ENCODE assay signal across 13 cellular contexts in genomic region chr20:47456952-47457724, GRCh38. TPM values are rescaled to one million over a fixed set of nuclear protein-coding genes. Genes with fewer than 3 reads are reported as not detected.
DNase-seq lines count a peak whose midpoint lies in the region; ATAC-seq, FAIRE-seq and TF ChIP-seq lines count a peak whose summit lies in the region.
"Had no signal": no experiment of that assay in that cellular context is flagged by ENCODE, and none has a peak within 500 bp of the region (broad histone marks: within the 10 kb centered on the region; RNA-seq: fewer than 3 reads in every experiment).

No MANE protein-coding gene starts in this region.

- H3K4me3 ChIP-seq in SK-N-SH (ENCODE audit: low read depth in 2 of 2, low read length in 1 of 2) (no peak overlapping the region), Karpas-422 (ENCODE audit: low read length) (no peak overlapping the region)

- H3K79me2 ChIP-seq in SK-N-SH (ENCODE audit: insufficient read depth) (no peaks in the 10 kb centered on the region), Karpas-422 (ENCODE audit: low read length) (no peaks in the 10 kb centered on the region)

- no peaks in the 10 kb centered on the region for H3K4me1 ChIP-seq in SK-N-SH (ENCODE audit: control insufficient read depth in 1 of 2, insufficient read depth in 2 of 2, low read depth in 1 of 2, low read length in 1 of 2)
- no peaks in the 10 kb centered on the region for H3K4me1 ChIP-seq in Karpas-422 (ENCODE audit: low read length)

- H2AFZ ChIP-seq in SK-N-SH (ENCODE audit: low read depth) (no peak overlapping the region), Karpas-422 (ENCODE audit: low read length) (no peak overlapping the region)

- peaks cover 23% of the 10 kb centered on the region for H3F3A ChIP-seq in SK-N-SH (replicated peaks; ENCODE audit: insufficient read depth)

- no peak for FAIRE-seq in D721Med (lab: Jason Lieb, UNC)

- no peak; the same call in 1 of the 3 replicates for ATAC-seq in SK-N-SH treated with all-trans-retinoic acid at 6 μM for 48 hours

- H3K27me3 ChIP-seq in SK-N-SH (ENCODE audit: insufficient read depth) (no peaks in the 10 kb centered on the region), Karpas-422 (ENCODE audit: low read length) (no peaks in the 10 kb centered on the region)

- peak overlapping the region; percentile 89 for H3K27ac Mint-ChIP-seq in activated naive CD8-positive, alpha-beta T cell treated with anti-CD3 and anti-CD28 coated beads for 36 hours
- H3K27ac Mint-ChIP-seq: brain had no signal

- H3K27ac ChIP-seq in SK-N-SH (ENCODE audit: low read depth in 2 of 2, low read length in 1 of 2) (peak overlapping the region in 1 of 2 experiments; percentile 57; a peak in 2 of 4 replicates), Karpas-422 (ENCODE audit: low read length) (no peak overlapping the region)
- H3K27ac ChIP-seq: 22Rv1 had no signal

- DNase-seq in SK-N-SH (no peak), Karpas-422 (peak; percentile 20), kidney tubule cell (ENCODE audit: low spot score) (peak; percentile 94), GM13976 (ENCODE audit: low spot score) (no peak), D721Med (ENCODE audit: insufficient read length, low spot score) (no peak), NCI-H146 (lab: John Stamatoyannopoulos, UW) (no peak)
- peak; percentile 28 for DNase-seq in activated naive CD8-positive, alpha-beta T cell treated with anti-CD3 and anti-CD28 coated beads for 36 hours
- DNase-seq: Kasumi-1; NK-92 treated with Interleukin-12 subunit alpha and Interleukin-12 subunit beta, amount 100 ng/mL, for 24 hours; stimulated activated CD8-positive, alpha-beta memory T cell treated with anti-CD3 and anti-CD28 coated beads, Interleukin-4, amount 100 ng/mL, for 48 hours had no signal

- peak in 1 of 2 experiments; percentile 42; a peak in 1 of 4 replicates for TF ChIP-seq EP300 in SK-N-SH (IDR thresholded peaks at IDR 0.05; ENCODE audit: borderline replicate concordance in 1 of 2, low read depth in 1 of 2, low read length in 1 of 2)

- 69% methylated on average over 13 of the region's 13 CpGs for WGBS in SK-N-SH (ENCODE audit: low lambda C conversion rate)

- TF ChIP-seq CTCF in SK-N-SH (IDR thresholded peaks at IDR 0.05) (no peak), GM13976 (IDR thresholded peaks at IDR 0.05; ENCODE audit: borderline replicate concordance, control extremely low read depth, extremely low read depth, insufficient read depth, missing control alignments) (no peak), D721Med (IDR thresholded peaks at IDR 0.05; ENCODE audit: insufficient read depth, missing control alignments) (no peak)

- H3K9ac ChIP-seq in SK-N-SH: no peak overlapping the region
- H3K9ac ChIP-seq in Karpas-422 (ENCODE audit: low read length): no peak overlapping the region

- H3K9me2 ChIP-seq in SK-N-SH (no peaks in the 10 kb centered on the region), Karpas-422 (replicated peaks; ENCODE audit: insufficient read depth, low read length) (no peaks in the 10 kb centered on the region)

- H3K9me3 Mint-ChIP-seq in activated naive CD8-positive, alpha-beta T cell treated with anti-CD3 and anti-CD28 coated beads for 36 hours: peaks cover 15% of the 10 kb centered on the region

- no peaks in the 10 kb centered on the region for H3K27me3 Mint-ChIP-seq in activated naive CD8-positive, alpha-beta T cell treated with anti-CD3 and anti-CD28 coated beads for 36 hours

- H4K20me1 ChIP-seq in SK-N-SH (ENCODE audit: insufficient read depth): no peaks in the 10 kb centered on the region
- no peaks in the 10 kb centered on the region for H4K20me1 ChIP-seq in Karpas-422 (ENCODE audit: insufficient read depth, low read depth, low read length)

- in situ Hi-C loops in GM13976 (cut with MboI; ENCODE audit: low sequenced_read_pairs, unreplicated experiment): no loop called here

- H3K4me2 ChIP-seq in SK-N-SH (no peak overlapping the region), Karpas-422 (ENCODE audit: low read depth, low read length, poor library complexity, severe bottlenecking) (no peak overlapping the region)

- peaks cover 10% of the 10 kb centered on the region for H3K36me3 Mint-ChIP-seq in activated naive CD8-positive, alpha-beta T cell treated with anti-CD3 and anti-CD28 coated beads for 36 hours
- H3K36me3 Mint-ChIP-seq: brain had no signal

- TF ChIP-seq RAD21 in SK-N-SH (IDR thresholded peaks at IDR 0.05; ENCODE audit: low read length): no peak

- peaks cover 4% of the 10 kb centered on the region; the same call in 1 of the 2 replicates for H3K9me3 ChIP-seq in SK-N-SH
- H3K9me3 ChIP-seq in Karpas-422 (ENCODE audit: low read length): no peaks in the 10 kb centered on the region

- H3K4me1 Mint-ChIP-seq in activated naive CD8-positive, alpha-beta T cell treated with anti-CD3 and anti-CD28 coated beads for 36 hours: peaks cover 42% of the 10 kb centered on the region
- H3K4me1 Mint-ChIP-seq: brain had no signal

- CTCF ChIA-PET in SK-N-SH (lab: Yijun Ruan, JAX): interaction anchor here (1.0 kb wide), 1 partner anchor 73 kb away, joined by 4 read pairs; no protein-coding TSS in a partner anchor

- H3K36me3 ChIP-seq in SK-N-SH (replicated peaks in 1 of 2; ENCODE audit: control insufficient read depth in 1 of 2, insufficient read depth in 2 of 2, low read length in 1 of 2): no peaks in the 10 kb centered on the region
- no peaks in the 10 kb centered on the region for H3K36me3 ChIP-seq in Karpas-422 (ENCODE audit: insufficient read depth, low read length)

- peak overlapping the region; percentile 10 for H3K4me3 Mint-ChIP-seq in activated naive CD8-positive, alpha-beta T cell treated with anti-CD3 and anti-CD28 coated beads for 36 hours
- H3K4me3 Mint-ChIP-seq: brain had no signal

- POLR2A ChIA-PET in SK-N-SH (lab: Yijun Ruan, JAX): no interaction called here

TF ChIP-seq in SK-N-SH, 30 proteins besides CTCF, POLR2A, EP300 and RAD21 (continues in another document):
- TF ChIP-seq RXRA (IDR thresholded peaks at IDR 0.05; ENCODE audit: borderline replicate concordance, low read depth): peak; percentile 59; the same call in 1 of the 2 replicates
- TF ChIP-seq FOSL2 (IDR thresholded peaks at IDR 0.05; ENCODE audit: borderline replicate concordance, low read depth): peak; percentile 62
- TF ChIP-seq POLR2AphosphoS5 (IDR thresholded peaks at IDR 0.05; ENCODE audit: low read depth, low read length): no peak
- no peak for TF ChIP-seq YY1 (IDR thresholded peaks at IDR 0.05; ENCODE audit: low read depth)
- peak; percentile 58 for TF ChIP-seq PBX3 (IDR thresholded peaks at IDR 0.05)
- no peak for TF ChIP-seq CHD2 (IDR thresholded peaks at IDR 0.05; ENCODE audit: low read length, partially characterized antibody)
- no peak for TF ChIP-seq SMC3 (IDR thresholded peaks at IDR 0.05; ENCODE audit: low read depth, low read length)

TF ChIP-seq in SK-N-SH treated with all-trans-retinoic acid at 6 μM for 48 hours, 23 proteins besides CTCF, POLR2A, EP300 and RAD21 (continues in another document):
- TF ChIP-seq ARNTL (CRISPR knock-in tag; IDR thresholded peaks at IDR 0.05; ENCODE audit: borderline replicate concordance, low read depth) (no peak), CREB5 (CRISPR knock-in tag; IDR thresholded peaks at IDR 0.05; ENCODE audit: low read depth) (no peak), GLIS3 (CRISPR knock-in tag; IDR thresholded peaks at IDR 0.05) (no peak), ZFP3 (CRISPR knock-in tag; IDR thresholded peaks at IDR 0.05) (no peak), PATZ1 (CRISPR knock-in tag; IDR thresholded peaks at IDR 0.05; ENCODE audit: borderline replicate concordance) (no peak)

RNA-seq across cellular contexts. Expression of gene NCOA3, which starts 44.5 kb away (rescaled TPM):
- polyA plus RNA-seq in SK-N-SH (2012; rRNA removed): 5.8 and 8.3 TPM in 2 replicates
- 6.4 and 6.7 TPM in 2 replicates for polyA plus RNA-seq in SK-N-SH (2012; cell fraction: cytosol; rRNA removed)
- polyA plus RNA-seq in SK-N-SH (2012; cell fraction: nucleus; rRNA removed): 7.1 and 13.0 TPM in 2 replicates
- 67.2 and 90.0 TPM in 2 replicates for total RNA-seq in Karpas-422 (2014; rRNA removed; shearing (Covaris generic); ENCODE audit: low replicate concordance)
- total RNA-seq in activated naive CD8-positive, alpha-beta T cell treated with anti-CD3 and anti-CD28 coated beads for 36 hours: 10 to 100 TPM; 58.1 to 66.4 TPM

Comparison
In these comparisons a context has a peak if more than half of its experiments do, and no peak if none do; other contexts are left out.
1. DNase-seq: peak in Karpas-422 (single experiment), activated naive CD8-positive, alpha-beta T cell treated with anti-CD3 and anti-CD28 coated beads for 36 hours (single experiment) and kidney tubule cell (single experiment); none in SK-N-SH (single experiment), GM13976 (single experiment), D721Med (single experiment) and NCI-H146 (single experiment).